Comparison of ENCODE assay signal across 14 cellular contexts in the genomic region with DNA sequence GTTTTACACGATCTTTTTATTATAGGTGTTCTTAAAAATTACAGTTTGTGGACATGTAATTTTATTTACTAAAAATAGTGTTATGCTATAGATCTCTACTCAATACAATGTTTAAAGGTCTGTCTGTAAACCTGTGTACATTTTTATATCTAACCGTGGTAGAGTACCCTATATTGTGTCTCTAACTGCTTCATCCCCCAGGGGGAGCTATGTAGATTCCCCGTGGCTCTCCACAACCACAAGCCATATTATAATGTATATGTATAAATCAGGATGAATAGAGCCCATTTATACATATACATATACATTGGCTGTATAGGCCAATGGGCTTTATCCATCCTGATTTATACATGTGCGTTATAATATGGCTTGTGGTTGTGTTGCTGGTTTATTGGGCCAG. TPM values are rescaled to one million over a fixed set of nuclear protein-coding genes. Genes with fewer than 3 reads are reported as not detected.
"Had no signal": no experiment of that assay in that cellular context is flagged by ENCODE, and none has a peak within 500 bp of the region (broad histone marks: within the 10 kb centered on the region; RNA-seq: fewer than 3 reads in every experiment).

No MANE protein-coding gene starts in this region.

- H3K27me3 ChIP-seq: adrenal gland, gastroesophageal sphincter, left lung, neutrophil had no signal

- H3K9me3 ChIP-seq: adrenal gland, gastroesophageal sphincter, left lung, mucosa of descending colon, neutrophil had no signal

- H3K4me3 Mint-ChIP-seq: memory B cell; naive thymus-derived CD4-positive, alpha-beta T cell; stimulated activated memory B cell treated with anti-CD40 and anti-IgM and Interleukin-4, amounts not matched to agents 10 μg/mL and 1 μg/mL and 100 μg/mL, for 72 hours had no signal

- H3K4me3 ChIP-seq: adrenal gland, gastroesophageal sphincter, left lung, mucosa of descending colon had no signal

- H3K27ac Mint-ChIP-seq: activated T-helper 2 cell treated with anti-CD3 and anti-CD28 coated beads, Interferon-gamma antibody, Interleukin-2, Interleukin-4, amounts not matched to agents 10 μg/mL and 5 μg/mL and 100 μg/mL, durations not matched to agents 14 hours and 24 hours and 36 hours; memory B cell; naive thymus-derived CD4-positive, alpha-beta T cell; stimulated activated memory B cell treated with anti-CD40 and anti-IgM and Interleukin-4, amounts not matched to agents 10 μg/mL and 1 μg/mL and 100 μg/mL, for 72 hours had no signal

- H3K27ac ChIP-seq: adrenal gland, gastroesophageal sphincter, left lung, neutrophil, parathyroid adenoma had no signal

- H2AFZ ChIP-seq: parathyroid adenoma had no signal

- H3K27me3 Mint-ChIP-seq: memory B cell; stimulated activated memory B cell treated with anti-CD40 and anti-IgM and Interleukin-4, amounts not matched to agents 10 μg/mL and 1 μg/mL and 100 μg/mL, for 72 hours had no signal

- H3K9me3 Mint-ChIP-seq: activated T-helper 2 cell treated with anti-CD3 and anti-CD28 coated beads, Interferon-gamma antibody, Interleukin-2, Interleukin-4, amounts not matched to agents 10 μg/mL and 5 μg/mL and 100 μg/mL, durations not matched to agents 14 hours and 24 hours and 36 hours; memory B cell; stimulated activated memory B cell treated with anti-CD40 and anti-IgM and Interleukin-4, amounts not matched to agents 10 μg/mL and 1 μg/mL and 100 μg/mL, for 72 hours had no signal

- H3K4me1 Mint-ChIP-seq: memory B cell; stimulated activated memory B cell treated with anti-CD40 and anti-IgM and Interleukin-4, amounts not matched to agents 10 μg/mL and 1 μg/mL and 100 μg/mL, for 72 hours had no signal

- H3K36me3 Mint-ChIP-seq: memory B cell; naive thymus-derived CD4-positive, alpha-beta T cell; stimulated activated memory B cell treated with anti-CD40 and anti-IgM and Interleukin-4, amounts not matched to agents 10 μg/mL and 1 μg/mL and 100 μg/mL, for 72 hours had no signal

- FAIRE-seq: kidney had no signal

- H3K9ac ChIP-seq: parathyroid adenoma had no signal

- ATAC-seq: gastroesophageal sphincter; left lung; mucosa of descending colon; naive thymus-derived CD4-positive, alpha-beta T cell; stimulated activated memory B cell treated with anti-CD40 and anti-IgM and Interleukin-4, amounts not matched to agents 10 μg/mL and 1 μg/mL and 100 μg/mL, for 72 hours had no signal

- H3K4me1 ChIP-seq: adrenal gland, left lung had no signal

- H3K36me3 ChIP-seq: adrenal gland, gastroesophageal sphincter, left lung, neutrophil had no signal

- DNase-seq: activated naive CD4-positive, alpha-beta T cell treated with anti-CD3 and anti-CD28 coated beads, Interleukin-2, amount 50 U/mL, for 16 hours; adrenal gland; kidney; left lung; mucosa of descending colon; naive thymus-derived CD4-positive, alpha-beta T cell; stimulated activated CD4-positive, alpha-beta T cell treated with anti-CD3 and anti-CD28 coated beads, Interleukin-2, amount 100 ng/mL, for 48 hours had no signal

RNA-seq across cellular contexts. Expression of gene ADAM23, which starts 59.4 kb away (rescaled TPM):
- total RNA-seq: renal cortical epithelial cell had no signal
